In the genomic region with DNA sequence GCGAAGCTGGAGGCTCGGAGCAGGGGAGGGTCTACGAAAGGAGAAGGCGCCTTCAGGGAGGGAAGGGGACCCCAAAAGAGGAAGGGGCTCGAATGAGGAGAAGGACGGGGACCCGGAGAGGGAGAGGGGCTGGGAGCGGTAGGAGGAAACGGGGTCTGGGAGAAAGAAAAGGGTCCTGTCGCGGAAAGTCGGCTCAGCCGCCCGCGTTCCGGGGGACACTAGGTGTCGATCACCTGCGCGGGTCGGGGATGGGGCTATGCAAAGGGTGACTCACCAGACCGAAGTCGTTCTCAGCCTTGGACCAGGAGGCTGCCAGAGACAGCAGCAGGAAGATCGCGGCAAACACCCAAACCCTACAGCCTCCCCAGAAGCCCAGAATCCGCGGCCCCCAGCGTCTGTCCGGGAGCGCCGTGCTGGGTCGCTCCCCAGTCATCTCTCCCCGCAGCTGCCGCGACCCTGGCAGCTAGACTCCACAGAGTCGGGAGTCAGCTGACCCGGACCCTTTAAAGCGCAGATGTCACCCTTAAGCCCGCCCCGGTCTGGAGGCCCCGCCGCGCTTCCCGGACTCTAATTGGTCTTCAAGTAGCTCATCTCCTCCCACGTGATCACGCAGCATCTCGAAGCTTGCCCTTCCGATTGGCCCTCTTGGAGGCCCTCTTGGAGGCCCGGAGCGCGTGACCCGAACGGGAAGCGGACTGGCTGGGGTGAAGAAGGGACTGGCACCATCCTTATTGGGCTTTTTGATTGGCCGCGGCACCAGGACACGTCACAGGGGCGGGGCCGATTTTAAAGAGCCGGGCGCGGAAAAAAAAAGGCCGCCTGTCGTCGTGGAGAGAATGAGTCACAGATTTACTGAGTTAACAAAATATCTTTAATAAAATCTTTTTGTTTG, we compare ENCODE assay signal across 1 cellular context.
TF ChIP-seq lines count a peak whose summit lies in the region.

Gene NEU1, minus strand, starts transcription at position 478 of the 892 bp plus-strand sequence. Its CDS starts 45 bp downstream, at position 433.

TF ChIP-seq in HepG2, 621 proteins besides CTCF, POLR2A, EP300 and RAD21 (continued from another document and continues in another):
- TF ChIP-seq SOX5 (CRISPR knock-in tag; IDR thresholded peaks at IDR 0.05; ENCODE audit: borderline replicate concordance) (peak; percentile 57; the same call in 1 of the 2 replicates), ZNF713 (CRISPR knock-in tag; IDR thresholded peaks at IDR 0.05) (no peak), ZNF138 (CRISPR knock-in tag; IDR thresholded peaks at IDR 0.05; ENCODE audit: low read depth) (no peak), ZNF710 (CRISPR knock-in tag; IDR thresholded peaks at IDR 0.05; ENCODE audit: borderline replicate concordance) (peak; percentile 56; the same call in 1 of the 2 replicates), FOXP1 (IDR thresholded peaks at IDR 0.05) (no peak), FOXP1 (CRISPR knock-in tag; IDR thresholded peaks at IDR 0.05) (no peak), ZNF879 (CRISPR knock-in tag; IDR thresholded peaks at IDR 0.05) (peak; percentile 92), IKZF5 (CRISPR knock-in tag; IDR thresholded peaks at IDR 0.05) (peak; percentile 86), ZBTB7B (CRISPR knock-in tag; IDR thresholded peaks at IDR 0.05) (peak; percentile 86; the same call in 1 of the 2 replicates), ZFP36L2 (CRISPR knock-in tag; IDR thresholded peaks at IDR 0.05) (peak; percentile 79; the same call in 1 of the 2 replicates), CREB1 (IDR thresholded peaks at IDR 0.05) (peak; percentile 97), CREB1 (CRISPR knock-in tag; IDR thresholded peaks at IDR 0.05) (peak; percentile 96), ZNF775 (CRISPR knock-in tag; IDR thresholded peaks at IDR 0.05; ENCODE audit: borderline replicate concordance) (no peak), ZNF749 (CRISPR knock-in tag; IDR thresholded peaks at IDR 0.05; ENCODE audit: borderline replicate concordance) (no peak; the same call in none of the 2 replicates), TERF1 (CRISPR knock-in tag; IDR thresholded peaks at IDR 0.05) (no peak), SMARCC2 (IDR thresholded peaks at IDR 0.05) (no peak), ZNF350 (CRISPR knock-in tag; IDR thresholded peaks at IDR 0.05; ENCODE audit: borderline replicate concordance, low read depth) (peak; percentile 89), NR2F1 (CRISPR knock-in tag; IDR thresholded peaks at IDR 0.05) (0 out of 4 replicates have a peak, but pooled peaks of 1 of the 2 experiments have one; percentile 53), EHMT2 (IDR thresholded peaks at IDR 0.05; ENCODE audit: borderline replicate concordance, low read depth, low read length) (no peak), ZNF614 (CRISPR knock-in tag; IDR thresholded peaks at IDR 0.05; ENCODE audit: borderline replicate concordance) (peak; percentile 94), ZNF503 (CRISPR knock-in tag; IDR thresholded peaks at IDR 0.05) (peak; percentile 86), SMAD3 (CRISPR knock-in tag; IDR thresholded peaks at IDR 0.05) (peak; percentile 81), ZNF292 (CRISPR knock-in tag; IDR thresholded peaks at IDR 0.05; ENCODE audit: borderline replicate concordance, low read depth) (peak; percentile 73; the same call in 1 of the 2 replicates), ZNF878 (CRISPR knock-in tag; IDR thresholded peaks at IDR 0.05) (peak; percentile 72; the same call in 1 of the 2 replicates), MBD4 (IDR thresholded peaks at IDR 0.05; ENCODE audit: borderline replicate concordance, low read length) (no peak), POLR2AphosphoS2 (IDR thresholded peaks at IDR 0.05; ENCODE audit: low read depth, low read length) (peak; percentile 96; the same call in 1 of the 2 replicates), ZIK1 (CRISPR knock-in tag; IDR thresholded peaks at IDR 0.05; ENCODE audit: borderline replicate concordance, low read depth) (0 out of 2 replicates have a peak, but pooled peaks have one; percentile 52), ZBTB20 (CRISPR knock-in tag; IDR thresholded peaks at IDR 0.05; ENCODE audit: borderline replicate concordance, low read depth) (no peak; the same call in 1 of the 2 replicates), ZNF550 (CRISPR knock-in tag; IDR thresholded peaks at IDR 0.05; ENCODE audit: borderline replicate concordance) (no peak; the same call in 1 of the 2 replicates), FIP1L1 (IDR thresholded peaks at IDR 0.05; ENCODE audit: borderline replicate concordance, insufficient read depth, low read depth, low read length) (no peak; the same call in 1 of the 2 replicates), XRCC5 (optimal IDR thresholded peaks at IDR 0.05; ENCODE audit: low read length) (peak; percentile 33), PPARG (CRISPR knock-in tag; conservative IDR thresholded peaks at IDR 0.05) (peak; percentile 70), SYNCRIP (IDR thresholded peaks at IDR 0.05; ENCODE audit: insufficient read depth, low read depth, low read length) (no peak), SMARCE1 (IDR thresholded peaks at IDR 0.05; ENCODE audit: borderline replicate concordance) (no peak), SSRP1 (CRISPR knock-in tag; IDR thresholded peaks at IDR 0.05) (no peak), ISL2 (CRISPR knock-in tag; IDR thresholded peaks at IDR 0.05) (peak; percentile 72; the same call in 1 of the 2 replicates)
- TF ChIP-seq, protein P1, sequence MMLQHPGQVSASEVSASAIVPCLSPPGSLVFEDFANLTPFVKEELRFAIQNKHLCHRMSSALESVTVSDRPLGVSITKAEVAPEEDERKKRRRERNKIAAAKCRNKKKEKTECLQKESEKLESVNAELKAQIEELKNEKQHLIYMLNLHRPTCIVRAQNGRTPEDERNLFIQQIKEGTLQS (CRISPR knock-in tag; IDR thresholded peaks at IDR 0.05), result peak; percentile 84
- TF ChIP-seq, protein P2, sequence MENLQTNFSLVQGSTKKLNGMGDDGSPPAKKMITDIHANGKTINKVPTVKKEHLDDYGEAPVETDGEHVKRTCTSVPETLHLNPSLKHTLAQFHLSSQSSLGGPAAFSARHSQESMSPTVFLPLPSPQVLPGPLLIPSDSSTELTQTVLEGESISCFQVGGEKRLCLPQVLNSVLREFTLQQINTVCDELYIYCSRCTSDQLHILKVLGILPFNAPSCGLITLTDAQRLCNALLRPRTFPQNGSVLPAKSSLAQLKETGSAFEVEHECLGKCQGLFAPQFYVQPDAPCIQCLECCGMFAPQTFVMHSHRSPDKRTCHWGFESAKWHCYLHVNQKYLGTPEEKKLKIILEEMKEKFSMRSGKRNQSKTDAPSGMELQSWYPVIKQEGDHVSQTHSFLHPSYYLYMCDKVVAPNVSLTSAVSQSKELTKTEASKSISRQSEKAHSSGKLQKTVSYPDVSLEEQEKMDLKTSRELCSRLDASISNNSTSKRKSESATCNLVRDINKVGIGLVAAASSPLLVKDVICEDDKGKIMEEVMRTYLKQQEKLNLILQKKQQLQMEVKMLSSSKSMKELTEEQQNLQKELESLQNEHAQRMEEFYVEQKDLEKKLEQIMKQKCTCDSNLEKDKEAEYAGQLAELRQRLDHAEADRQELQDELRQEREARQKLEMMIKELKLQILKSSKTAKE (CRISPR knock-in tag; IDR thresholded peaks at IDR 0.05; ENCODE audit: borderline replicate concordance), result peak; percentile 22; the same call in 1 of the 2 replicates
- TF ChIP-seq, protein P3, sequence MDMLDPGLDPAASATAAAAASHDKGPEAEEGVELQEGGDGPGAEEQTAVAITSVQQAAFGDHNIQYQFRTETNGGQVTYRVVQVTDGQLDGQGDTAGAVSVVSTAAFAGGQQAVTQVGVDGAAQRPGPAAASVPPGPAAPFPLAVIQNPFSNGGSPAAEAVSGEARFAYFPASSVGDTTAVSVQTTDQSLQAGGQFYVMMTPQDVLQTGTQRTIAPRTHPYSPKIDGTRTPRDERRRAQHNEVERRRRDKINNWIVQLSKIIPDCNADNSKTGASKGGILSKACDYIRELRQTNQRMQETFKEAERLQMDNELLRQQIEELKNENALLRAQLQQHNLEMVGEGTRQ (IDR thresholded peaks at IDR 0.05; ENCODE audit: low read depth, low read length), result peak; percentile 96
- TF ChIP-seq, protein P3 (CRISPR knock-in tag; IDR thresholded peaks at IDR 0.05; ENCODE audit: borderline replicate concordance), result peak; percentile 99; the same call in 1 of the 2 replicates
- TF ChIP-seq, protein P4, sequence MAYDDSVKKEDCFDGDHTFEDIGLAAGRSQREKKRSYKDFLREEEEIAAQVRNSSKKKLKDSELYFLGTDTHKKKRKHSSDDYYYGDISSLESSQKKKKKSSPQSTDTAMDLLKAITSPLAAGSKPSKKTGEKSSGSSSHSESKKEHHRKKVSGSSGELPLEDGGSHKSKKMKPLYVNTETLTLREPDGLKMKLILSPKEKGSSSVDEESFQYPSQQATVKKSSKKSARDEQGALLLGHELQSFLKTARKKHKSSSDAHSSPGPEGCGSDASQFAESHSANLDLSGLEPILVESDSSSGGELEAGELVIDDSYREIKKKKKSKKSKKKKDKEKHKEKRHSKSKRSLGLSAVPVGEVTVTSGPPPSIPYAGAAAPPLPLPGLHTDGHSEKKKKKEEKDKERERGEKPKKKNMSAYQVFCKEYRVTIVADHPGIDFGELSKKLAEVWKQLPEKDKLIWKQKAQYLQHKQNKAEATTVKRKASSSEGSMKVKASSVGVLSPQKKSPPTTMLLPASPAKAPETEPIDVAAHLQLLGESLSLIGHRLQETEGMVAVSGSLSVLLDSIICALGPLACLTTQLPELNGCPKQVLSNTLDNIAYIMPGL (CRISPR knock-in tag; IDR thresholded peaks at IDR 0.05; ENCODE audit: borderline replicate concordance in 1 of 2, low read depth in 1 of 2), result peak; percentile 57 to 67; a peak in 2 of 4 replicates
